Comparison of ENCODE assay signal across 21 cellular contexts in genomic region chr9:89305868-89306267, GRCh38. TPM values are rescaled to one million over a fixed set of nuclear protein-coding genes. Genes with fewer than 3 reads are reported as not detected.
A peak's percentile ranks its signal among the peaks of the same experiment; 100 is the strongest.
DNase-seq lines count a peak whose midpoint lies in the region; ATAC-seq and TF ChIP-seq lines count a peak whose summit lies in the region.
"Had no signal": no experiment of that assay in that cellular context is flagged by ENCODE, and none has a peak within 500 bp of the region (broad histone marks: within the 10 kb centered on the region; RNA-seq: fewer than 3 reads in every experiment).

No MANE protein-coding gene starts in this region.

- H3K4me1 Mint-ChIP-seq in endodermal cell = peaks cover 2% of the 10 kb centered on the region
- peaks cover 4 to 18% (median 16%) of the 10 kb centered on the region in 3 donors for H3K4me1 Mint-ChIP-seq in T-cell

- peak overlapping the region; percentile 77 for H3K4me3 ChIP-seq in Karpas-422 (ENCODE audit: low read length)
- peak overlapping the region; percentile 50 for H3K4me3 ChIP-seq in endodermal cell (ENCODE audit: low read length)
- no peak overlapping the region for H3K4me3 ChIP-seq in gastrocnemius medialis

- peaks cover 27% of the 10 kb centered on the region for H3K36me3 Mint-ChIP-seq in endodermal cell (ENCODE audit: low read depth)
- peaks cover 3% of the 10 kb centered on the region for H3K36me3 Mint-ChIP-seq in T-cell
- H3K36me3 Mint-ChIP-seq: CD4-positive, CD25-positive, alpha-beta regulatory T cell had no signal

- ATAC-seq in gastrocnemius medialis = peak in 1 of 2 donors; percentile 45
- no peak for ATAC-seq in T-cell (replicated peaks in 1 of 4)
- ATAC-seq: SK-N-SH treated with all-trans-retinoic acid at 6 μM for 48 hours had no signal

- peak overlapping the region; percentile 25; the same call in 1 of the 2 replicates for H2AFZ ChIP-seq in Karpas-422 (ENCODE audit: low read length)

- no peak for TF ChIP-seq CTCF in endodermal cell (conservative IDR thresholded peaks at IDR 0.05)
- no peak for TF ChIP-seq CTCF in gastrocnemius medialis (IDR thresholded peaks at IDR 0.05 in 4 of 5, conservative IDR thresholded peaks at IDR 0.05 in 1 of 5)

- H4K20me1 ChIP-seq in Karpas-422 (ENCODE audit: insufficient read depth, low read depth, low read length) = no peaks in the 10 kb centered on the region

- H3K4me1 ChIP-seq in Karpas-422 (ENCODE audit: low read length) (peaks cover 72% of the 10 kb centered on the region), endodermal cell (ENCODE audit: control insufficient read depth, insufficient read depth, low read length) (peaks cover 5% of the 10 kb centered on the region), gastrocnemius medialis (peaks cover 13 to 25% of the 10 kb centered on the region in 2 donors)

- DNase-seq in Karpas-422 (peak; percentile 82), NCI-H82 (lab: John Stamatoyannopoulos, UW) (peak; percentile 62), endodermal cell (no peak), gastrocnemius medialis (no peak), T-cell (no peak), dermis blood vessel endothelial cell (no peak), amniotic stem cell (lab: John Stamatoyannopoulos, UW) (no peak)
- DNase-seq in activated effector memory CD4-positive, alpha-beta T cell treated with anti-CD3 and anti-CD28 coated beads, Interleukin-2, amount 50 U/mL, for 16 hours = no peak
- DNase-seq: CD4-positive, CD25-positive, alpha-beta regulatory T cell; COR-L47; DMS79; Kasumi-1; NCI-H1092 treated with DMSO at 0.1 percent for 48 hours; NCI-H146; NCI-H2029; NCI-H2227 treated with DMSO at 0.1 percent for 48 hours; NCI-H510A treated with DMSO at 0.1 percent for 48 hours; NCI-H748 treated with DMSO at 0.1 percent for 48 hours; OCI-M1; SIG-M5 had no signal

- H3K27me3 Mint-ChIP-seq in endodermal cell (ENCODE audit: insufficient read depth) (no peaks in the 10 kb centered on the region), T-cell (no peaks in the 10 kb centered on the region)

- H3K27me3 ChIP-seq in Karpas-422 (ENCODE audit: low read length) (no peaks in the 10 kb centered on the region), endodermal cell (ENCODE audit: control insufficient read depth, insufficient read depth, low read length, poor library complexity, severe bottlenecking) (no peaks in the 10 kb centered on the region), gastrocnemius medialis (no peaks in the 10 kb centered on the region)

- H3K4me3 Mint-ChIP-seq in endodermal cell = no peak overlapping the region
- H3K4me3 Mint-ChIP-seq in T-cell = no peak overlapping the region

- intact Hi-C loops in gastrocnemius medialis (cut with DNase I; ENCODE audit: low total_unique reads) = no loop called here

- no peaks in the 10 kb centered on the region for H3K9me2 ChIP-seq in Karpas-422 (replicated peaks; ENCODE audit: insufficient read depth, low read length)

- peaks cover 41% of the 10 kb centered on the region for H3K79me2 ChIP-seq in Karpas-422 (ENCODE audit: low read length)

- peak overlapping the region; percentile 100 for H3K27ac ChIP-seq in Karpas-422 (ENCODE audit: low read length)
- no peak overlapping the region for H3K27ac ChIP-seq in endodermal cell (ENCODE audit: low read depth, low read length)
- H3K27ac ChIP-seq in gastrocnemius medialis = peak overlapping the region; percentile 45 to 80 (median 77)

- H3K27ac Mint-ChIP-seq in endodermal cell = no peak overlapping the region
- no peak overlapping the region for H3K27ac Mint-ChIP-seq in T-cell

- CTCF ChIA-PET in T-cell (lab: Charles Lee) = no interaction called here

- H3K9me3 Mint-ChIP-seq in endodermal cell (peaks cover 15% of the 10 kb centered on the region), T-cell (no peaks in the 10 kb centered on the region)
- H3K9me3 Mint-ChIP-seq: CD4-positive, CD25-positive, alpha-beta regulatory T cell had no signal

- TF ChIP-seq POLR2A in gastrocnemius medialis (IDR thresholded peaks at IDR 0.05) = peak in 1 of 2 donors; percentile 43

- 87 to 94% methylated on average over 2 to 3 of the region's 3 CpGs for WGBS in endodermal cell (ENCODE audit: insufficient coverage in 1 of 2, insufficient read length in 1 of 2), 2 experiments

- H3K36me3 ChIP-seq in Karpas-422 (ENCODE audit: insufficient read depth, low read length) = peaks cover 20% of the 10 kb centered on the region; the same call in 1 of the 2 replicates
- H3K36me3 ChIP-seq in endodermal cell (ENCODE audit: control insufficient read depth, insufficient read depth, low read length) = no peaks in the 10 kb centered on the region
- no peaks in the 10 kb centered on the region for H3K36me3 ChIP-seq in gastrocnemius medialis

- POLR2A ChIA-PET in T-cell (lab: Charles Lee) = interaction anchor here in 1 of 2 donors (0.5 kb wide), 1 partner anchor 1744 kb away, joined by 6 read pairs; no protein-coding TSS in a partner anchor

- peak overlapping the region; percentile 89 for H3K9ac ChIP-seq in Karpas-422 (ENCODE audit: low read length)
- H3K9ac ChIP-seq in endodermal cell (ENCODE audit: extremely low read depth, low read length, poor library complexity, severe bottlenecking) = no peak overlapping the region

- in situ Hi-C loops in gastrocnemius medialis (cut with MboI; ENCODE audit: low sequenced_read_pairs in 4 of 4) = loop anchor here in 1 of 4 donors (25.0 kb wide), 1 partner anchor 806 kb away; no protein-coding TSS in a partner anchor

- H3K4me2 ChIP-seq in Karpas-422 (ENCODE audit: low read depth, low read length, poor library complexity, severe bottlenecking) = peak overlapping the region; percentile 77

- H3K9me3 ChIP-seq in Karpas-422 (ENCODE audit: low read length) = no peaks in the 10 kb centered on the region
- H3K9me3 ChIP-seq in endodermal cell (ENCODE audit: control insufficient read depth, low read length) = peaks cover 26% of the 10 kb centered on the region
- no peaks in the 10 kb centered on the region for H3K9me3 ChIP-seq in gastrocnemius medialis

RNA-seq across cellular contexts. Expression of gene CKS2, which starts 5.1 kb away (rescaled TPM):
- 150 and 319 TPM in 2 replicates for total RNA-seq in Karpas-422 (2014; rRNA removed; shearing (Covaris generic); ENCODE audit: low replicate concordance)
- 100 to 1,000 TPM; 163 to 209 TPM for total RNA-seq in endodermal cell
- 377 TPM for polyA plus RNA-seq in endodermal cell (2013, experiment 1 of 2)
- polyA plus RNA-seq in endodermal cell (2013, experiment 2 of 2) = 393 TPM
- total RNA-seq in gastrocnemius medialis = 10 to 100 TPM in 1 of 4 donors, 1 to 10 TPM in 3; 6.5 to 13.2 (median 6.9) TPM
- total RNA-seq in T-cell = 10 to 100 TPM in 1 of 5 donors, 1 to 10 TPM in 4; 8.6 to 13.1 (median 9.2) TPM
- 115 and 161 TPM in 2 replicates for total RNA-seq in dermis blood vessel endothelial cell

RNA-seq across cellular contexts. Expression of gene SECISBP2, which starts 12.4 kb away (rescaled TPM):
- total RNA-seq in Karpas-422 (2014; rRNA removed; shearing (Covaris generic); ENCODE audit: low replicate concordance) = 49.9 and 74.1 TPM in 2 replicates
- total RNA-seq in endodermal cell (10 to 100 TPM; 55.7 to 56.0 TPM), gastrocnemius medialis (10 to 100 TPM; 40.2 to 70.8 (median 54.9) TPM), T-cell (100 to 1,000 TPM in 2 of 5 donors, 10 to 100 TPM in 3; 78.8 to 132 (median 87.5) TPM), dermis blood vessel endothelial cell (30.0 and 30.1 TPM in 2 replicates)
- 56.8 TPM for polyA plus RNA-seq in endodermal cell (2013, experiment 1 of 2)
- 48.8 TPM for polyA plus RNA-seq in endodermal cell (2013, experiment 2 of 2)

Comparison
In these comparisons a context has a peak if more than half of its experiments do, and no peak if none do; other contexts are left out.
1. DNase-seq: peak in Karpas-422 (single experiment) and NCI-H82 (single experiment); none in endodermal cell (single experiment), gastrocnemius medialis (0 of 2), activated effector memory CD4-positive, alpha-beta T cell treated with anti-CD3 and anti-CD28 coated beads, Interleukin-2, amount 50 U/mL, for 16 hours (single experiment), T-cell (0 of 34), dermis blood vessel endothelial cell (single experiment) and amniotic stem cell (single experiment).
2. H3K4me3 ChIP-seq: peak in Karpas-422 (single experiment) and endodermal cell (single experiment); none in gastrocnemius medialis (0 of 4).